ENCODE assay signal across 9 cellular contexts in genomic region chr13:20703785-20704458, GRCh38. TPM values are rescaled to one million over a fixed set of nuclear protein-coding genes. Genes with fewer than 3 reads are reported as not detected.
DNase-seq lines count a peak whose midpoint lies in the region; FAIRE-seq and TF ChIP-seq lines count a peak whose summit lies in the region.
"Had no signal": no experiment of that assay in that cellular context is flagged by ENCODE, and none has a peak within 500 bp of the region (broad histone marks: within the 10 kb centered on the region; RNA-seq: fewer than 3 reads in every experiment).

No MANE protein-coding gene starts in this region.

- no peak for FAIRE-seq in astrocyte (lab: Jason Lieb, UNC)
- FAIRE-seq: A204.1 had no signal

- H3K27me3 ChIP-seq in HAP-1 (ENCODE audit: low read depth) (no peaks in the 10 kb centered on the region), MM.1S (replicated peaks; ENCODE audit: insufficient read depth, low read length) (no peaks in the 10 kb centered on the region), astrocyte (ENCODE audit: insufficient read depth, low read length) (peaks cover 16% of the 10 kb centered on the region), skeletal muscle tissue (ENCODE audit: control insufficient read depth in 3 of 3, insufficient read depth in 3 of 3, low read length in 3 of 3) (peaks cover 0 to 14% (median 0%) of the 10 kb centered on the region in 3 donors)

- no peaks in the 10 kb centered on the region for H3K36me3 ChIP-seq in HAP-1 (replicated peaks)
- H3K36me3 ChIP-seq in MM.1S (replicated peaks; ENCODE audit: insufficient read depth, low read length), result no peaks in the 10 kb centered on the region
- no peaks in the 10 kb centered on the region for H3K36me3 ChIP-seq in astrocyte (ENCODE audit: insufficient read depth, low read length)
- no peaks in the 10 kb centered on the region for H3K36me3 ChIP-seq in skeletal muscle tissue (ENCODE audit: control insufficient read depth in 3 of 3, insufficient read depth in 3 of 3, low read length in 3 of 3)

- H3K27me3 Mint-ChIP-seq in T-helper 2 cell treated with Interferon-gamma antibody and Interleukin-4, amounts not matched to agents 5 μg/mL and 100 μg/mL, for 36 hours (ENCODE audit: low read depth), result peaks cover 46% of the 10 kb centered on the region
- peaks cover 29% of the 10 kb centered on the region for H3K27me3 Mint-ChIP-seq in astrocyte (ENCODE audit: low read depth, unreplicated experiment)

- H3K27ac Mint-ChIP-seq in T-helper 2 cell treated with Interferon-gamma antibody and Interleukin-4, amounts not matched to agents 5 μg/mL and 100 μg/mL, for 36 hours, result no peak overlapping the region
- H3K27ac Mint-ChIP-seq in astrocyte (ENCODE audit: unreplicated experiment), result no peak overlapping the region

- H3K4me2 ChIP-seq in MM.1S (ENCODE audit: low read depth, low read length) (no peak overlapping the region), astrocyte (ENCODE audit: low read length) (peak overlapping the region; percentile 99)

- H3K4me3 Mint-ChIP-seq in T-helper 2 cell treated with Interferon-gamma antibody and Interleukin-4, amounts not matched to agents 5 μg/mL and 100 μg/mL, for 36 hours, result no peak overlapping the region
- H3K4me3 Mint-ChIP-seq in astrocyte (ENCODE audit: unreplicated experiment), result no peak overlapping the region

- in situ Hi-C loops in HAP-1 (cut with MboI; ENCODE audit: low sequenced_read_pairs), result no loop called here

- H3K9me3 Mint-ChIP-seq in T-helper 2 cell treated with Interferon-gamma antibody and Interleukin-4, amounts not matched to agents 5 μg/mL and 100 μg/mL, for 36 hours, result no peaks in the 10 kb centered on the region
- no peaks in the 10 kb centered on the region for H3K9me3 Mint-ChIP-seq in astrocyte (ENCODE audit: unreplicated experiment)

- H2AFZ ChIP-seq in MM.1S (ENCODE audit: low read length) (no peak overlapping the region), astrocyte (ENCODE audit: low read depth, low read length) (peak overlapping the region; percentile 47)

- H4K20me1 ChIP-seq in MM.1S (ENCODE audit: insufficient read depth, low read length) (no peaks in the 10 kb centered on the region), astrocyte (ENCODE audit: insufficient read depth, low read length) (no peaks in the 10 kb centered on the region)

- TF ChIP-seq CTCF in MM.1S (IDR thresholded peaks at IDR 0.05; ENCODE audit: low read length), result peak; percentile 24; the same call in 1 of the 2 replicates
- TF ChIP-seq CTCF in astrocyte (IDR thresholded peaks at IDR 0.05; ENCODE audit: insufficient read depth, low read depth, low read length), result peak; percentile 19

- H3K79me2 ChIP-seq in MM.1S (ENCODE audit: low read length), result no peaks in the 10 kb centered on the region
- no peaks in the 10 kb centered on the region for H3K79me2 ChIP-seq in astrocyte (ENCODE audit: insufficient read depth, low read length)

- H3K27ac ChIP-seq in MM.1S (ENCODE audit: low read length) (no peak overlapping the region), astrocyte (ENCODE audit: low read depth, low read length) (no peak overlapping the region), skeletal muscle tissue (ENCODE audit: low read depth, low read length) (no peak overlapping the region)

- DNase-seq in DMS 273 (lab: John Stamatoyannopoulos, UW; ENCODE audit: unreplicated experiment) (peak; percentile 84), DMS 273 treated with DMSO at 0.1 percent for 48 hours (lab: John Stamatoyannopoulos, UW) (no peak), HAP-1 (ENCODE audit: low spot score in 2 of 2) (peak; percentile 55 to 82), MM.1S (peak; percentile 87), astrocyte (ENCODE audit: low read depth) (peak; percentile 62)
- peak; percentile 76 for DNase-seq in T-helper 2 cell treated with Interferon-gamma antibody and Interleukin-4, amounts not matched to agents 5 μg/mL and 100 μg/mL, for 36 hours (ENCODE audit: low spot score)

- no peaks in the 10 kb centered on the region for H3K9me3 ChIP-seq in HAP-1
- H3K9me3 ChIP-seq in MM.1S (replicated peaks; ENCODE audit: insufficient read depth, low read length), result no peaks in the 10 kb centered on the region
- H3K9me3 ChIP-seq in astrocyte (ENCODE audit: insufficient read depth, low read depth, low read length), result no peaks in the 10 kb centered on the region
- no peaks in the 10 kb centered on the region for H3K9me3 ChIP-seq in skeletal muscle tissue (ENCODE audit: control insufficient read depth in 3 of 3, low read length in 3 of 3)

- H3F3A ChIP-seq in MM.1S (ENCODE audit: insufficient read depth, low read length), result 0 out of 2 replicates have a peak, but pooled peaks cover 2% of the 10 kb centered on the region

- H3K36me3 Mint-ChIP-seq in T-helper 2 cell treated with Interferon-gamma antibody and Interleukin-4, amounts not matched to agents 5 μg/mL and 100 μg/mL, for 36 hours (ENCODE audit: low read depth), result no peaks in the 10 kb centered on the region
- H3K36me3 Mint-ChIP-seq in astrocyte (ENCODE audit: low read depth, unreplicated experiment), result no peaks in the 10 kb centered on the region

- H3K4me1 Mint-ChIP-seq in T-helper 2 cell treated with Interferon-gamma antibody and Interleukin-4, amounts not matched to agents 5 μg/mL and 100 μg/mL, for 36 hours (ENCODE audit: low read depth), result peaks cover 3% of the 10 kb centered on the region
- peaks cover under 1% of the 10 kb centered on the region for H3K4me1 Mint-ChIP-seq in astrocyte (ENCODE audit: low read depth, unreplicated experiment)

- H3K4me1 ChIP-seq in HAP-1, result peaks cover 22% of the 10 kb centered on the region
- no peaks in the 10 kb centered on the region for H3K4me1 ChIP-seq in MM.1S (ENCODE audit: low read length)
- peaks cover 11% of the 10 kb centered on the region for H3K4me1 ChIP-seq in astrocyte (ENCODE audit: insufficient read depth, low read length)
- H3K4me1 ChIP-seq in skeletal muscle tissue (ENCODE audit: control insufficient read depth in 3 of 3, insufficient read depth in 3 of 3, low read length in 3 of 3), result peaks cover 4 to 14% (median 6%) of the 10 kb centered on the region in 3 donors

- no peaks in the 10 kb centered on the region for H3K9me2 ChIP-seq in MM.1S (replicated peaks; ENCODE audit: insufficient read depth, low read length)

- H3K9ac ChIP-seq in MM.1S (ENCODE audit: low read length) (no peak overlapping the region), astrocyte (ENCODE audit: low read length) (no peak overlapping the region), skeletal muscle tissue (ENCODE audit: low read depth in 1 of 3, low read length in 3 of 3) (peak overlapping the region in 1 of 3 donors; percentile 68)

- H3K4me3 ChIP-seq in HAP-1 (no peak overlapping the region; the same call in 1 of the 2 replicates), MM.1S (ENCODE audit: low read length) (no peak overlapping the region), astrocyte (ENCODE audit: insufficient read depth, low read depth, low read length) (peak overlapping the region; percentile 46), iPS-11a (ENCODE audit: low read depth, low read length) (peak overlapping the region; percentile 30), skeletal muscle tissue (ENCODE audit: low read length in 3 of 3) (peak overlapping the region in 2 of 3 donors; percentile 57 to 64)

RNA-seq across cellular contexts. Expression of gene IL17D, which starts 0.4 kb away (rescaled TPM):
- total RNA-seq in astrocyte (1.6 and 1.9 TPM in 2 replicates), skeletal muscle tissue (7.3 TPM)

Comparison
In these comparisons a context has a peak if more than half of its experiments do, and no peak if none do; other contexts are left out.
1. H3K4me3 ChIP-seq: peak in astrocyte (single experiment), iPS-11a (single experiment) and skeletal muscle tissue (2 of 3); none in HAP-1 (single experiment) and MM.1S (single experiment).